ENCODE assay signal across 1 cellular context in genomic region chr16:67884684-67885083, GRCh38.
TF ChIP-seq lines count a peak whose summit lies in the region.

Gene NRN1L, plus strand, starts transcription at chr16:67884885. Its CDS starts 19 bp downstream, at chr16:67884904.

TF ChIP-seq in GM12878, 131 proteins besides CTCF, POLR2A, EP300 and RAD21 (continued from another document):
- TF ChIP-seq ZBTB4 (CRISPR knock-in tag; IDR thresholded peaks at IDR 0.05) (no peak), IRF4 (IDR thresholded peaks at IDR 0.05; ENCODE audit: low read depth, low read length) (no peak), USF1 (IDR thresholded peaks at IDR 0.05; ENCODE audit: borderline replicate concordance, extremely low read length, insufficient read depth, low read depth, low read length) (no peak), NFYA (IDR thresholded peaks at IDR 0.05; ENCODE audit: borderline replicate concordance, low read depth, low read length) (no peak)
